1 cellular context compared by ENCODE assay signal in the genomic region with DNA sequence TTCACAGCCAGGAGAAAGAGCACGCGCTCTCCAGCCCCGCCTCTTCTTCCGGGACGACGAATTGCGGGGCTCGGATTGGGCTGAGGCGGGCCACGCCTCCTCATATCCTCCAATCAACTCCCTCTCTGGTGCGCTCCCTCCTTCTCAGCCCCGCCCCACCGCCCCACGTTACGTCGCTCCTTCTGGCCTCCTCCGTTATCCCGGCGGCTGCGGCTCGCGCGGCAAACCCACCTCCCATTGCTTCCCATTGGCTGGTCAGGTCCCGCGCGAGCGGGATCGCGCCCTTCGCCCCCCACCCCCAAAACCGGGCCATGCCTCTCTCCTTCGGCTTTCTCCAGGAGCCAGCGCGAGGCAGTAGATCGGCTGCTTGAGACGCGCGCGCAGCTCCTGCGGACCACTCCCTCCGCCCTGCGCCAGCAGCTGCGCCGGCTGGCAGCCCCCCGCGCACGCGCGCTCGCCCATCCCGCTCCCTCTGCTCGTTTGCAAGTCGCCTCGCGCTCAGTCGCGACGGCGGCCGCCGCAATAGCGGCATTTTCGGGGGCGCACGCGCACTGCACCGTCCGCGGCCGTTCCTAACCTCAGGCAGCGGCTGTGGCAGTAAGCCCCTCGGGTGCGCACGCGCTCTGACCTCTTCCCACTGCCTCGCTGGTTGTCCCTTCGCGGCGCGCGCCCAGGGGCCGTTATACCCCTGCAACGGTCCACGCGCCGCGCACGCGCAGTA.
TF ChIP-seq lines count a peak whose summit lies in the region.

No MANE protein-coding gene starts in this region.

TF ChIP-seq in K562, 482 proteins besides CTCF, POLR2A, EP300 and RAD21 (continued from another document and continues in another):
- TF ChIP-seq, protein P1, sequence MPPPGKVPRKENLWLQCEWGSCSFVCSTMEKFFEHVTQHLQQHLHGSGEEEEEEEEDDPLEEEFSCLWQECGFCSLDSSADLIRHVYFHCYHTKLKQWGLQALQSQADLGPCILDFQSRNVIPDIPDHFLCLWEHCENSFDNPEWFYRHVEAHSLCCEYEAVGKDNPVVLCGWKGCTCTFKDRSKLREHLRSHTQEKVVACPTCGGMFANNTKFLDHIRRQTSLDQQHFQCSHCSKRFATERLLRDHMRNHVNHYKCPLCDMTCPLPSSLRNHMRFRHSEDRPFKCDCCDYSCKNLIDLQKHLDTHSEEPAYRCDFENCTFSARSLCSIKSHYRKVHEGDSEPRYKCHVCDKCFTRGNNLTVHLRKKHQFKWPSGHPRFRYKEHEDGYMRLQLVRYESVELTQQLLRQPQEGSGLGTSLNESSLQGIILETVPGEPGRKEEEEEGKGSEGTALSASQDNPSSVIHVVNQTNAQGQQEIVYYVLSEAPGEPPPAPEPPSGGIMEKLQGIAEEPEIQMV (tag; conservative IDR thresholded peaks at IDR 0.05; ENCODE audit: low read depth) = no peak
- TF ChIP-seq ZNF134 (CRISPR knock-in tag; conservative IDR thresholded peaks at IDR 0.05) (no peak), FOXK2 (conservative IDR thresholded peaks at IDR 0.05 in 1 of 2, IDR thresholded peaks at IDR 0.05 in 1 of 2; ENCODE audit: low read depth in 2 of 2) (no peak; a peak in 1 of 4 replicates), CHD1 (IDR thresholded peaks at IDR 0.05; ENCODE audit: low read length) (peak; percentile 94), ZNF282 (CRISPR knock-in tag; IDR thresholded peaks at IDR 0.05) (peak; percentile 97), RBM34 (IDR thresholded peaks at IDR 0.05; ENCODE audit: borderline replicate concordance, insufficient read depth, low read length) (no peak), GATAD2B (IDR thresholded peaks at IDR 0.05; ENCODE audit: borderline replicate concordance) (no peak), EZH2 (IDR thresholded peaks at IDR 0.05; ENCODE audit: borderline replicate concordance, low read depth, low read length) (no peak), POLR2AphosphoS2 (IDR thresholded peaks at IDR 0.05; ENCODE audit: low read length) (no peak), LCOR (CRISPR knock-in tag; IDR thresholded peaks at IDR 0.05) (no peak; the same call in 1 of the 2 replicates), ILF3 (IDR thresholded peaks at IDR 0.05; ENCODE audit: borderline replicate concordance) (no peak), NFXL1 (CRISPR knock-in tag; IDR thresholded peaks at IDR 0.05) (no peak), ZNF121 (CRISPR knock-in tag; conservative IDR thresholded peaks at IDR 0.05) (0 out of 2 replicates have a peak, but pooled peaks have one; percentile 15), LEF1 (IDR thresholded peaks at IDR 0.05) (no peak), TEAD2 (tag; IDR thresholded peaks at IDR 0.05) (no peak), NCOA6 (IDR thresholded peaks at IDR 0.05) (no peak), ZNF124 (CRISPR knock-in tag; IDR thresholded peaks at IDR 0.05) (peak; percentile 24; the same call in 1 of the 2 replicates), PHF8 (IDR thresholded peaks at IDR 0.05; ENCODE audit: borderline replicate concordance, low read length) (peak; percentile 87; the same call in 1 of the 2 replicates), NONO (IDR thresholded peaks at IDR 0.05; ENCODE audit: low read depth in 2 of 2, low read length in 1 of 2) (peak; percentile 68 to 96; a peak in 3 of 4 replicates), SMARCA5 (IDR thresholded peaks at IDR 0.05) (no peak), TCFL5 (CRISPR knock-in tag; conservative IDR thresholded peaks at IDR 0.05) (no peak), ZBTB1 (CRISPR knock-in tag; IDR thresholded peaks at IDR 0.05; ENCODE audit: borderline replicate concordance, low read depth) (peak; percentile 60; the same call in 1 of the 2 replicates), MEF2D (tag; conservative IDR thresholded peaks at IDR 0.05; ENCODE audit: low read depth) (no peak), YY1 (IDR thresholded peaks at IDR 0.05; ENCODE audit: borderline replicate concordance in 1 of 3, control insufficient read depth in 1 of 3, extremely low read depth in 1 of 3, insufficient read depth in 3 of 3, insufficient read length in 1 of 3, insufficient replicate concordance in 2 of 3, low read depth in 1 of 3, low read length in 2 of 3) (peak in 1 of 3 experiments; percentile 35), XRCC4 (IDR thresholded peaks at IDR 0.05; ENCODE audit: extremely low read depth, insufficient read depth, insufficient read length) (no peak), ARID2 (IDR thresholded peaks at IDR 0.05) (no peak)
- TF ChIP-seq, protein P2, sequence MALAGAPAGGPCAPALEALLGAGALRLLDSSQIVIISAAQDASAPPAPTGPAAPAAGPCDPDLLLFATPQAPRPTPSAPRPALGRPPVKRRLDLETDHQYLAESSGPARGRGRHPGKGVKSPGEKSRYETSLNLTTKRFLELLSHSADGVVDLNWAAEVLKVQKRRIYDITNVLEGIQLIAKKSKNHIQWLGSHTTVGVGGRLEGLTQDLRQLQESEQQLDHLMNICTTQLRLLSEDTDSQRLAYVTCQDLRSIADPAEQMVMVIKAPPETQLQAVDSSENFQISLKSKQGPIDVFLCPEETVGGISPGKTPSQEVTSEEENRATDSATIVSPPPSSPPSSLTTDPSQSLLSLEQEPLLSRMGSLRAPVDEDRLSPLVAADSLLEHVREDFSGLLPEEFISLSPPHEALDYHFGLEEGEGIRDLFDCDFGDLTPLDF (CRISPR knock-in tag; IDR thresholded peaks at IDR 0.05) = peak; percentile 62
- TF ChIP-seq, protein P3, sequence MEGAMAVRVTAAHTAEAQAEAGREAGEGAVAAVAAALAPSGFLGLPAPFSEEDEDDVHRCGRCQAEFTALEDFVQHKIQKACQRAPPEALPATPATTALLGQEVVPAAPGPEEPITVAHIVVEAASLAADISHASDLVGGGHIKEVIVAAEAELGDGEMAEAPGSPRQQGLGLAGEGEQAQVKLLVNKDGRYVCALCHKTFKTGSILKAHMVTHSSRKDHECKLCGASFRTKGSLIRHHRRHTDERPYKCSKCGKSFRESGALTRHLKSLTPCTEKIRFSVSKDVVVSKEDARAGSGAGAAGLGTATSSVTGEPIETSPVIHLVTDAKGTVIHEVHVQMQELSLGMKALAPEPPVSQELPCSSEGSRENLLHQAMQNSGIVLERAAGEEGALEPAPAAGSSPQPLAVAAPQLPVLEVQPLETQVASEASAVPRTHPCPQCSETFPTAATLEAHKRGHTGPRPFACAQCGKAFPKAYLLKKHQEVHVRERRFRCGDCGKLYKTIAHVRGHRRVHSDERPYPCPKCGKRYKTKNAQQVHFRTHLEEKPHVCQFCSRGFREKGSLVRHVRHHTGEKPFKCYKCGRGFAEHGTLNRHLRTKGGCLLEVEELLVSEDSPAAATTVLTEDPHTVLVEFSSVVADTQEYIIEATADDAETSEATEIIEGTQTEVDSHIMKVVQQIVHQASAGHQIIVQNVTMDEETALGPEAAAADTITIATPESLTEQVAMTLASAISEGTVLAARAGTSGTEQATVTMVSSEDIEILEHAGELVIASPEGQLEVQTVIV (CRISPR knock-in tag; IDR thresholded peaks at IDR 0.05; ENCODE audit: borderline replicate concordance) = no peak
- TF ChIP-seq, protein P4, sequence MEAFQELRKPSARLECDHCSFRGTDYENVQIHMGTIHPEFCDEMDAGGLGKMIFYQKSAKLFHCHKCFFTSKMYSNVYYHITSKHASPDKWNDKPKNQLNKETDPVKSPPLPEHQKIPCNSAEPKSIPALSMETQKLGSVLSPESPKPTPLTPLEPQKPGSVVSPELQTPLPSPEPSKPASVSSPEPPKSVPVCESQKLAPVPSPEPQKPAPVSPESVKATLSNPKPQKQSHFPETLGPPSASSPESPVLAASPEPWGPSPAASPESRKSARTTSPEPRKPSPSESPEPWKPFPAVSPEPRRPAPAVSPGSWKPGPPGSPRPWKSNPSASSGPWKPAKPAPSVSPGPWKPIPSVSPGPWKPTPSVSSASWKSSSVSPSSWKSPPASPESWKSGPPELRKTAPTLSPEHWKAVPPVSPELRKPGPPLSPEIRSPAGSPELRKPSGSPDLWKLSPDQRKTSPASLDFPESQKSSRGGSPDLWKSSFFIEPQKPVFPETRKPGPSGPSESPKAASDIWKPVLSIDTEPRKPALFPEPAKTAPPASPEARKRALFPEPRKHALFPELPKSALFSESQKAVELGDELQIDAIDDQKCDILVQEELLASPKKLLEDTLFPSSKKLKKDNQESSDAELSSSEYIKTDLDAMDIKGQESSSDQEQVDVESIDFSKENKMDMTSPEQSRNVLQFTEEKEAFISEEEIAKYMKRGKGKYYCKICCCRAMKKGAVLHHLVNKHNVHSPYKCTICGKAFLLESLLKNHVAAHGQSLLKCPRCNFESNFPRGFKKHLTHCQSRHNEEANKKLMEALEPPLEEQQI (IDR thresholded peaks at IDR 0.05) = no peak
- TF ChIP-seq, protein P5, sequence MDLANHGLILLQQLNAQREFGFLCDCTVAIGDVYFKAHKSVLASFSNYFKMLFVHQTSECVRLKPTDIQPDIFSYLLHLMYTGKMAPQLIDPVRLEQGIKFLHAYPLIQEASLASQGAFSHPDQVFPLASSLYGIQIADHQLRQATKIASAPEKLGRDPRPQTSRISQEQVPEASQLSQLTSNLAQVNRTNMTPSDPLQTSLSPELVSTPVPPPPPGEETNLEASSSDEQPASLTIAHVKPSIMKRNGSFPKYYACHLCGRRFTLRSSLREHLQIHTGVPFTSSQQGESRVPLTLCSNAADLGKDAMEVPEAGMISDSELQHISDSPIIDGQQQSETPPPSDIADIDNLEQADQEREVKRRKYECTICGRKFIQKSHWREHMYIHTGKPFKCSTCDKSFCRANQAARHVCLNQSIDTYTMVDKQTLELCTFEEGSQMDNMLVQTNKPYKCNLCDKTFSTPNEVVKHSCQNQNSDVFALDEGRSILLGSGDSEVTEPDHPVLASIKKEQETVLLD (IDR thresholded peaks at IDR 0.05) = peak; percentile 83
- TF ChIP-seq, protein P6, sequence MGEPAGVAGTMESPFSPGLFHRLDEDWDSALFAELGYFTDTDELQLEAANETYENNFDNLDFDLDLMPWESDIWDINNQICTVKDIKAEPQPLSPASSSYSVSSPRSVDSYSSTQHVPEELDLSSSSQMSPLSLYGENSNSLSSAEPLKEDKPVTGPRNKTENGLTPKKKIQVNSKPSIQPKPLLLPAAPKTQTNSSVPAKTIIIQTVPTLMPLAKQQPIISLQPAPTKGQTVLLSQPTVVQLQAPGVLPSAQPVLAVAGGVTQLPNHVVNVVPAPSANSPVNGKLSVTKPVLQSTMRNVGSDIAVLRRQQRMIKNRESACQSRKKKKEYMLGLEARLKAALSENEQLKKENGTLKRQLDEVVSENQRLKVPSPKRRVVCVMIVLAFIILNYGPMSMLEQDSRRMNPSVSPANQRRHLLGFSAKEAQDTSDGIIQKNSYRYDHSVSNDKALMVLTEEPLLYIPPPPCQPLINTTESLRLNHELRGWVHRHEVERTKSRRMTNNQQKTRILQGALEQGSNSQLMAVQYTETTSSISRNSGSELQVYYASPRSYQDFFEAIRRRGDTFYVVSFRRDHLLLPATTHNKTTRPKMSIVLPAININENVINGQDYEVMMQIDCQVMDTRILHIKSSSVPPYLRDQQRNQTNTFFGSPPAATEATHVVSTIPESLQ (CRISPR knock-in tag; IDR thresholded peaks at IDR 0.05) = peak; percentile 88
- TF ChIP-seq, protein P7, sequence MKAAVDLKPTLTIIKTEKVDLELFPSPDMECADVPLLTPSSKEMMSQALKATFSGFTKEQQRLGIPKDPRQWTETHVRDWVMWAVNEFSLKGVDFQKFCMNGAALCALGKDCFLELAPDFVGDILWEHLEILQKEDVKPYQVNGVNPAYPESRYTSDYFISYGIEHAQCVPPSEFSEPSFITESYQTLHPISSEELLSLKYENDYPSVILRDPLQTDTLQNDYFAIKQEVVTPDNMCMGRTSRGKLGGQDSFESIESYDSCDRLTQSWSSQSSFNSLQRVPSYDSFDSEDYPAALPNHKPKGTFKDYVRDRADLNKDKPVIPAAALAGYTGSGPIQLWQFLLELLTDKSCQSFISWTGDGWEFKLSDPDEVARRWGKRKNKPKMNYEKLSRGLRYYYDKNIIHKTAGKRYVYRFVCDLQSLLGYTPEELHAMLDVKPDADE (conservative IDR thresholded peaks at IDR 0.05; ENCODE audit: control insufficient read depth, low read depth, low read length) = no peak
- TF ChIP-seq, protein P8, sequence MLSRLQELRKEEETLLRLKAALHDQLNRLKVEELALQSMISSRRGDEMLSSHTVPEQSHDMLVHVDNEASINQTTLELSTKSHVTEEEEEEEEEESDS (CRISPR knock-in tag; IDR thresholded peaks at IDR 0.05) = no peak
- TF ChIP-seq, protein P9, sequence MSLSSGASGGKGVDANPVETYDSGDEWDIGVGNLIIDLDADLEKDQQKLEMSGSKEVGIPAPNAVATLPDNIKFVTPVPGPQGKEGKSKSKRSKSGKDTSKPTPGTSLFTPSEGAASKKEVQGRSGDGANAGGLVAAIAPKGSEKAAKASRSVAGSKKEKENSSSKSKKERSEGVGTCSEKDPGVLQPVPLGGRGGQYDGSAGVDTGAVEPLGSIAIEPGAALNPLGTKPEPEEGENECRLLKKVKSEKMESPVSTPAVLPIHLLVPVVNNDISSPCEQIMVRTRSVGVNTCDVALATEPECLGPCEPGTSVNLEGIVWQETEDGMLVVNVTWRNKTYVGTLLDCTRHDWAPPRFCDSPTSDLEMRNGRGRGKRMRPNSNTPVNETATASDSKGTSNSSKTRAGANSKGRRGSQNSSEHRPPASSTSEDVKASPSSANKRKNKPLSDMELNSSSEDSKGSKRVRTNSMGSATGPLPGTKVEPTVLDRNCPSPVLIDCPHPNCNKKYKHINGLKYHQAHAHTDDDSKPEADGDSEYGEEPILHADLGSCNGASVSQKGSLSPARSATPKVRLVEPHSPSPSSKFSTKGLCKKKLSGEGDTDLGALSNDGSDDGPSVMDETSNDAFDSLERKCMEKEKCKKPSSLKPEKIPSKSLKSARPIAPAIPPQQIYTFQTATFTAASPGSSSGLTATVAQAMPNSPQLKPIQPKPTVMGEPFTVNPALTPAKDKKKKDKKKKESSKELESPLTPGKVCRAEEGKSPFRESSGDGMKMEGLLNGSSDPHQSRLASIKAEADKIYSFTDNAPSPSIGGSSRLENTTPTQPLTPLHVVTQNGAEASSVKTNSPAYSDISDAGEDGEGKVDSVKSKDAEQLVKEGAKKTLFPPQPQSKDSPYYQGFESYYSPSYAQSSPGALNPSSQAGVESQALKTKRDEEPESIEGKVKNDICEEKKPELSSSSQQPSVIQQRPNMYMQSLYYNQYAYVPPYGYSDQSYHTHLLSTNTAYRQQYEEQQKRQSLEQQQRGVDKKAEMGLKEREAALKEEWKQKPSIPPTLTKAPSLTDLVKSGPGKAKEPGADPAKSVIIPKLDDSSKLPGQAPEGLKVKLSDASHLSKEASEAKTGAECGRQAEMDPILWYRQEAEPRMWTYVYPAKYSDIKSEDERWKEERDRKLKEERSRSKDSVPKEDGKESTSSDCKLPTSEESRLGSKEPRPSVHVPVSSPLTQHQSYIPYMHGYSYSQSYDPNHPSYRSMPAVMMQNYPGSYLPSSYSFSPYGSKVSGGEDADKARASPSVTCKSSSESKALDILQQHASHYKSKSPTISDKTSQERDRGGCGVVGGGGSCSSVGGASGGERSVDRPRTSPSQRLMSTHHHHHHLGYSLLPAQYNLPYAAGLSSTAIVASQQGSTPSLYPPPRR (CRISPR knock-in tag; IDR thresholded peaks at IDR 0.05; ENCODE audit: borderline replicate concordance) = peak; percentile 91; the same call in 1 of the 2 replicates
- TF ChIP-seq, protein P10, sequence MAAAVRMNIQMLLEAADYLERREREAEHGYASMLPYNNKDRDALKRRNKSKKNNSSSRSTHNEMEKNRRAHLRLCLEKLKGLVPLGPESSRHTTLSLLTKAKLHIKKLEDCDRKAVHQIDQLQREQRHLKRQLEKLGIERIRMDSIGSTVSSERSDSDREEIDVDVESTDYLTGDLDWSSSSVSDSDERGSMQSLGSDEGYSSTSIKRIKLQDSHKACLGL (CRISPR knock-in tag; IDR thresholded peaks at IDR 0.05; ENCODE audit: borderline replicate concordance, poor library complexity, severe bottlenecking) = peak; percentile 14
